8 cellular contexts compared by ENCODE assay signal in the genomic region with DNA sequence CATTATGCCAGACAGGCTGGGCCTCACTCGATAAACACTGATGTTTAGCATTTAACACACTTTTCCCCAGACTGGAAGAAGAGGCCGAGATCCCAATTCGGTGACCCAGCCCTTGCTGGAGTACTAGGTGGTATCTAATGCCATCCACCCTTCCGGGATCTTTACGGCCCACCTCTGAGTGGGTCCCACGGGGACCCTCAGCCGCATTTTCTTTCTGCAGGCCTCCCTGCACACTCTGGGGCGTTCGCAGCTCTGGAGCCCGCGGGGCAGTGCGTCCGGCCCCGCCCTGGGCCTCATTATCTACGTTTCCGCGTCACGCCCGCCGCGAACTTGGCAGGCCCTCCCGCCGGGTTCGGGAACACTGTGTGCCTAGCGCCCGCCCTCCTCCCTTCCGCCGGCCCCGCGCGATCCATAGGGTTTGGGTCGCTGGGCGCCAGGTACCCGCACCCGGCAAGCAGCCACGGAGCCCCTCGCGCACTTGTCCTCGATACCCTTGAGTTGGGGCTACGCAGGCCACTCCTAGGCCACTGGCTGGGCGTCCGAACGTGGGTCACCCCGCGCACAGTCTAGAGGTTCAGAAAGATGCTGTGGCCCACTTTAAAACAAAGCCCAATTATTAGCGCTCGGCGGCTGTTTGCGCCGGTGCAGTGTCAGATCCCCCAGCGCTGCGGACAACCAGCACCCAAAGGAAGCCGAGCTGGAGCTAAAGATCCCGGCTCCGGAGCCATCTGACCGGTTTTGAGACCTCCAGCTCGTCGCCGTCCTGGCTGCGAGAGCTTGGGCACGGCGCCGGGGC. TPM values are rescaled to one million over a fixed set of nuclear protein-coding genes. Genes with fewer than 3 reads are reported as not detected.
DNase-seq lines count a peak whose midpoint lies in the region; ATAC-seq lines count a peak whose summit lies in the region.

No MANE protein-coding gene starts in this region.

- H3K4me1 ChIP-seq in effector memory CD4-positive, alpha-beta T cell (ENCODE audit: control insufficient read depth, insufficient read depth, low read length, poor library complexity, severe bottlenecking) = peaks cover 16% of the 10 kb centered on the region

- CTCF ChIA-PET in activated CD4-positive, alpha-beta memory T cell treated with anti-CD3 and anti-CD28 coated beads, Interleukin-2, amount 10 ng/mL, durations not matched to agents 7 days and 5 days (lab: Charles Lee) = interaction anchor here (0.7 to 1.9 kb wide), 3 partner anchors 8 to 189 kb away, joined by 3 to 5 read pairs (median 5); no protein-coding TSS in a partner anchor

- H3K36me3 Mint-ChIP-seq in activated CD4-positive, alpha-beta memory T cell treated with anti-CD3 and anti-CD28 coated beads, Interleukin-2, amount 10 ng/mL, durations not matched to agents 7 days and 5 days (ENCODE audit: low read depth) = peaks cover 2% of the 10 kb centered on the region
- H3K36me3 Mint-ChIP-seq in memory B cell = no peaks in the 10 kb centered on the region

- H3K9me3 ChIP-seq in effector memory CD4-positive, alpha-beta T cell (ENCODE audit: control insufficient read depth, low read length) = no peaks in the 10 kb centered on the region

- DNase-seq in C1 segment of cervical spinal cord (lab: John Stamatoyannopoulos, UW) = peak in 13 of 14 donors; percentile 19 to 87 (median 69)
- DNase-seq in NCI-H1417 (lab: John Stamatoyannopoulos, UW) = peak in 2 of 3 experiments; percentile 84
- DNase-seq in activated CD4-positive, alpha-beta memory T cell treated with anti-CD3 and anti-CD28 coated beads, Interleukin-2, amount 10 ng/mL, durations not matched to agents 7 days and 5 days = peak; percentile 77
- DNase-seq in effector memory CD4-positive, alpha-beta T cell = peak; percentile 24 to 40 (median 33)
- DNase-seq in memory B cell (ENCODE audit: low spot score in 2 of 2) = peak; percentile 5 to 16
- DNase-seq in stimulated activated CD4-positive, alpha-beta T cell treated with anti-CD3 and anti-CD28 coated beads, TNF-alpha, amount 100 ng/mL, for 1 hour (ENCODE audit: low read depth in 3 of 3, low spot score in 1 of 3) = peak in 2 of 3 donors; percentile 20 to 48
- no peak for DNase-seq in OCI-M2 (lab: John Stamatoyannopoulos, UW; ENCODE audit: unreplicated experiment)

- peaks cover 30% of the 10 kb centered on the region for H3K4me1 Mint-ChIP-seq in activated CD4-positive, alpha-beta memory T cell treated with anti-CD3 and anti-CD28 coated beads, Interleukin-2, amount 10 ng/mL, durations not matched to agents 7 days and 5 days
- peaks cover 8% of the 10 kb centered on the region for H3K4me1 Mint-ChIP-seq in memory B cell

- peak overlapping the region; percentile 93 for H3K4me3 Mint-ChIP-seq in activated CD4-positive, alpha-beta memory T cell treated with anti-CD3 and anti-CD28 coated beads, Interleukin-2, amount 10 ng/mL, durations not matched to agents 7 days and 5 days
- peak overlapping the region; percentile 87 for H3K4me3 Mint-ChIP-seq in memory B cell

- no peaks in the 10 kb centered on the region for H3K27me3 Mint-ChIP-seq in activated CD4-positive, alpha-beta memory T cell treated with anti-CD3 and anti-CD28 coated beads, Interleukin-2, amount 10 ng/mL, durations not matched to agents 7 days and 5 days
- H3K27me3 Mint-ChIP-seq in memory B cell = peaks cover 14% of the 10 kb centered on the region

- H3K9me3 Mint-ChIP-seq in activated CD4-positive, alpha-beta memory T cell treated with anti-CD3 and anti-CD28 coated beads, Interleukin-2, amount 10 ng/mL, durations not matched to agents 7 days and 5 days = no peaks in the 10 kb centered on the region
- no peaks in the 10 kb centered on the region for H3K9me3 Mint-ChIP-seq in memory B cell

- POLR2A ChIA-PET in activated CD4-positive, alpha-beta memory T cell treated with anti-CD3 and anti-CD28 coated beads, Interleukin-2, amount 10 ng/mL, durations not matched to agents 7 days and 5 days (lab: Charles Lee) = interaction anchor here (0.7 to 3.1 kb wide), 7 partner anchors 11 to 317 kb away, joined by 3 to 17 read pairs (median 4); partner anchors contain the start of genes CFAP298, SYNJ1 and URB1

- no peaks in the 10 kb centered on the region for H3K27me3 ChIP-seq in effector memory CD4-positive, alpha-beta T cell (replicated peaks; ENCODE audit: control insufficient read depth, insufficient read depth, low read length, poor library complexity, severe bottlenecking)

- H3K4me3 ChIP-seq in effector memory CD4-positive, alpha-beta T cell (ENCODE audit: insufficient read depth, low read depth, low read length, poor library complexity, severe bottlenecking) = peak overlapping the region; percentile 95

- peak overlapping the region; percentile 80 for H3K27ac Mint-ChIP-seq in activated CD4-positive, alpha-beta memory T cell treated with anti-CD3 and anti-CD28 coated beads, Interleukin-2, amount 10 ng/mL, durations not matched to agents 7 days and 5 days
- H3K27ac Mint-ChIP-seq in memory B cell = peak overlapping the region; percentile 15

- peak; percentile 51 for ATAC-seq in memory B cell (ENCODE audit: low read depth)
- no peak for ATAC-seq in HG02678 (IDR thresholded peaks at IDR 0.05; ENCODE audit: unreplicated experiment)

- H3K36me3 ChIP-seq in effector memory CD4-positive, alpha-beta T cell (ENCODE audit: control insufficient read depth, insufficient read depth, low read length) = no peaks in the 10 kb centered on the region

- H3K27ac ChIP-seq in effector memory CD4-positive, alpha-beta T cell (ENCODE audit: insufficient read depth, low read length, poor library complexity, severe bottlenecking) = peak overlapping the region; percentile 90

RNA-seq across cellular contexts. Expression of gene EVA1C, which starts 0.9 kb away (rescaled TPM):
- 1 to 10 TPM; 5.0 to 6.3 TPM for total RNA-seq in activated CD4-positive, alpha-beta memory T cell treated with anti-CD3 and anti-CD28 coated beads, Interleukin-2, amount 10 ng/mL, durations not matched to agents 7 days and 5 days

RNA-seq across cellular contexts. Expression of gene URB1, which starts 18.8 kb away (rescaled TPM):
- 1 to 10 TPM; 9.1 TPM for total RNA-seq in activated CD4-positive, alpha-beta memory T cell treated with anti-CD3 and anti-CD28 coated beads, Interleukin-2, amount 10 ng/mL, durations not matched to agents 7 days and 5 days
